In the genomic region with DNA sequence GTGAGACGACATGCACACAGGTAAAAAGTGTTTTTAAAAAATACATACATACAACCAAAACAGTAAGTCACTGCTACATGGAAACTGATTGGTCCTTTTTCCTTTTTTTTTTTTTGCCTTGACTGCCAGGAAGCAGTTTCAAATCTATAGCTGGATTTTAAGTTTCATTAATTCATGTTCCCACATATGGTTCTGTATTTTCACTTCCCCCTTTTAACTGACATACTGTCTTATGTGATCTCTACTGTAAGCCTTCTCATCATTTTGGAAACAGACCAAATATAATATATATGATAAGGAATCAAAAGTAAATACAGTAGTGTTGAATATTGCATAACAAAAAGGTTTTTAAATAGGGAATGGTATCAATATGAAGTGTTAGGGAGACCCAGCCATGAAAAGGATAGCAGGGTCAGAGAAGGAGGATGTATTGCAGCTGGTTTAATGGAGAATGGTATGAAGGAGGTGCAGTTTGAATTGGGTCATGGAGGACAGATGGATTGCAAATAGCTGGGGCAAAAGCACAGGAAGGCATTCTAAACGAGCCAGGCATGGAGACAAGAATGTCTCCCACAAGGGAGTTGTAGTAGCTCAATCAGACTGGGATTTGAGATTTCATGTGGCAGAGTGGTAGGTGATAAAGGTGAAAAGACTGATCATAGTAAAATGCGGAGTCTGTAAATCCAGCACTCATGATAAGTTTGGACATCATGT, we compare ENCODE assay signal across 1 cellular context.
TF ChIP-seq lines count a peak whose summit lies in the region.

No MANE protein-coding gene starts in this region.

TF ChIP-seq in H1, 55 proteins besides CTCF, POLR2A, EP300 and RAD21 (continued from another document):
- TF ChIP-seq, protein P1, sequence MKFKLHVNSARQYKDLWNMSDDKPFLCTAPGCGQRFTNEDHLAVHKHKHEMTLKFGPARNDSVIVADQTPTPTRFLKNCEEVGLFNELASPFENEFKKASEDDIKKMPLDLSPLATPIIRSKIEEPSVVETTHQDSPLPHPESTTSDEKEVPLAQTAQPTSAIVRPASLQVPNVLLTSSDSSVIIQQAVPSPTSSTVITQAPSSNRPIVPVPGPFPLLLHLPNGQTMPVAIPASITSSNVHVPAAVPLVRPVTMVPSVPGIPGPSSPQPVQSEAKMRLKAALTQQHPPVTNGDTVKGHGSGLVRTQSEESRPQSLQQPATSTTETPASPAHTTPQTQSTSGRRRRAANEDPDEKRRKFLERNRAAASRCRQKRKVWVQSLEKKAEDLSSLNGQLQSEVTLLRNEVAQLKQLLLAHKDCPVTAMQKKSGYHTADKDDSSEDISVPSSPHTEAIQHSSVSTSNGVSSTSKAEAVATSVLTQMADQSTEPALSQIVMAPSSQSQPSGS (IDR thresholded peaks at IDR 0.05; ENCODE audit: low read length), result no peak
- no peak for TF ChIP-seq RFX5 (IDR thresholded peaks at IDR 0.05; ENCODE audit: borderline replicate concordance, low read depth, low read length)
TF ChIP-seq in H1: peak in this region for 0.
